8 cellular contexts compared by ENCODE assay signal in the genomic region with DNA sequence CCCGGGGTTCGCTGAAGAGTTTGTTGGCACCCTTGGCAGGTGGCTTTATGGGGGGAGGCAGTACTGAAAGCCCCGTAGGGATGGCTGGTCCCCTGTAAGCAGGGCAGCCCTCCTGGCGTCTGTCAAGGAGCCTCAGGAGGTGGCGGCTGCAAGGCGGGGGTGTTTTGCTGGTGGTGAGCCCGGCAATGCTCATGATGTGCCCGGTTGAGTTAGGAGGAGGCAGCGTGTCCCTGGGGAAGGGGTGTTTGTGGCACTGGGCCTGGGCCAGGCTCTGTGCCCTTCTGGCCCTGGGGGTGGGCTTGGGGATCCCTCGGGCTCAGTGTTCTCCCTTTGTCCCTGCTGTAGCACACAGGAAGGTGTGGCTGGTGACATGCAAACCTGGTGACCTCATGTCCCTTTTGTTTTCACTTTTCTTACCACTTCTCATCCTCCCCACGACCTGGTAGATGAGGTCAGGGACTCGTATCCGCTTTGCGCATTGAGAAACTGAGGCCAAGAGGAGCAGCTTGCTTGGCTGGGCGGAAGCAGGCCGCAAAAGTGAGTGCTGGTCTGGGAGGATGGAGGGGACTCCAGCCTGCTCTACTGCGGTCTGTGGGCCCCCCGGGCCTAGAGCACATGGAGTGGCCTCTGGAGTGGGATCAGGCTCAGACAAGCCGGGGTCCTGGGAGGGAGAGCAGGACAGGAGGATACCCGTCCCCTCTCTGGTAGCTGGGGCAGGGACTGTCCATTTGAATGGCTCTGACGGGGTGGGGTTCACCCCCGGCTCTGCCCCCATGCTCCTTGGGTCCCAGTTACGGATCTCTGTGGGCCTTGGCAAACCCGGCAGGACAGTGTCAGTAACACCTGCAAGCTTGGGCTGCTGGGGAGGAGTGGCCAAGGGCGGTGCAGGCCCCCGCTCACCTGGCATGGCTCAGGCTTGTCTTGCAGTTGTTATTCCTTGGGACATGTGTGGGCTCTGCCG. TPM values are rescaled to one million over a fixed set of nuclear protein-coding genes. Genes with fewer than 3 reads are reported as not detected.
DNase-seq lines count a peak whose midpoint lies in the region; ATAC-seq and TF ChIP-seq lines count a peak whose summit lies in the region.

No MANE protein-coding gene starts in this region.

- intact Hi-C loops in mucosa of descending colon (cut with DNase I, micrococcal nuclease): no loop called here

- TF ChIP-seq CTCF in AG04450 (IDR thresholded peaks at IDR 0.05; ENCODE audit: low read depth, low read length) (no peak), GM20000 (IDR thresholded peaks at IDR 0.05; ENCODE audit: extremely low read depth, missing control alignments) (no peak), mucosa of descending colon (IDR thresholded peaks at IDR 0.05) (no peak), omental fat pad (IDR thresholded peaks at IDR 0.05) (no peak), BE2C (IDR thresholded peaks at IDR 0.05; ENCODE audit: low read depth, low read length) (no peak)

- CTCF ChIA-PET in AG04450 (lab: Charles Lee): interaction anchor here (1.2 kb wide), 1 partner anchor 264 kb away, joined by 8 read pairs; no protein-coding TSS in a partner anchor

- peaks cover 17% of the 10 kb centered on the region for H3K4me1 ChIP-seq in mucosa of descending colon (ENCODE audit: low read depth)
- no peaks in the 10 kb centered on the region; the same call in 1 of the 2 replicates for H3K4me1 ChIP-seq in BE2C

- ATAC-seq in mucosa of descending colon (peak; percentile 14), HG02884 (IDR thresholded peaks at IDR 0.05; ENCODE audit: unreplicated experiment) (no peak), omental fat pad (ENCODE audit: low FRiP score) (no peak)

- DNase-seq in AG04450 (ENCODE audit: low read depth, low spot score) (no peak), GM20000 (ENCODE audit: low spot score) (peak; percentile 72), mucosa of descending colon (peak in 1 of 3 donors; percentile 44), omental fat pad (ENCODE audit: low spot score) (no peak), BE2C (no peak), T-helper 9 cell (no peak)
- DNase-seq in activated naive CD4-positive, alpha-beta T cell treated with Interleukin-2 at 50 U/mL for 16 hours: peak; percentile 25

- H3K36me3 ChIP-seq in mucosa of descending colon (ENCODE audit: low read depth) (no peaks in the 10 kb centered on the region), BE2C (no peaks in the 10 kb centered on the region)

- H3K27me3 ChIP-seq in AG04450 (ENCODE audit: control insufficient read depth, insufficient read depth, low read length) (no peaks in the 10 kb centered on the region), BE2C (no peaks in the 10 kb centered on the region)

- H3K27ac ChIP-seq in AG04450 (ENCODE audit: low read depth, low read length): no peak overlapping the region

- H3K9me3 ChIP-seq in AG04450 (ENCODE audit: control insufficient read depth, insufficient read depth, low read length): no peaks in the 10 kb centered on the region
- no peaks in the 10 kb centered on the region for H3K9me3 ChIP-seq in mucosa of descending colon
- no peaks in the 10 kb centered on the region for H3K9me3 ChIP-seq in BE2C

- POLR2A ChIA-PET in AG04450 (lab: Yijun Ruan, JAX): interaction anchor here (1.2 to 1.3 kb wide), 2 partner anchors 30 to 40 kb away, joined by 3 to 4 read pairs; no protein-coding TSS in a partner anchor

- H3K4me3 ChIP-seq in AG04450 (ENCODE audit: low read depth, low read length) (peak overlapping the region; percentile 86), mucosa of descending colon (no peak overlapping the region), BE2C (ENCODE audit: low read depth, low read length) (no peak overlapping the region)

RNA-seq across cellular contexts. Expression of gene SNN, which starts 2.2 kb away (rescaled TPM):
- polyA plus RNA-seq in AG04450 (2011; rRNA removed): 18.9 and 19.4 TPM in 2 replicates
- 8.4 and 9.9 TPM in 2 replicates for polyA minus RNA-seq in AG04450 (2011; rRNA and poly(A)+ RNA removed)
- 10 to 100 TPM in 1 of 3 donors, 1 to 10 TPM in 2; 2.3 to 22.1 (median 4.2) TPM for total RNA-seq in mucosa of descending colon
- total RNA-seq in omental fat pad: 10 to 100 TPM; 25.9 to 52.2 (median 41.9) TPM
- polyA plus RNA-seq in BE2C (2012; ENCODE audit: insufficient read depth, insufficient read length, low read depth): 10.0 TPM

Comparison
In these comparisons a context has a peak if more than half of its experiments do, and no peak if none do; other contexts are left out.
1. DNase-seq: peak in GM20000 (single experiment) and activated naive CD4-positive, alpha-beta T cell treated with Interleukin-2 at 50 U/mL for 16 hours (single experiment); none in AG04450 (single experiment), omental fat pad (single experiment), BE2C (single experiment) and T-helper 9 cell (single experiment).